ENCODE assay signal across 1 cellular context in genomic region chr10:22666287-22667092, GRCh38.
TF ChIP-seq lines count a peak whose summit lies in the region.

No MANE protein-coding gene starts in this region.

TF ChIP-seq in K562, 482 proteins besides CTCF, POLR2A, EP300 and RAD21 (continued from another document):
- no peak for TF ChIP-seq SNAPC5 (CRISPR knock-in tag; IDR thresholded peaks at IDR 0.05)
